ENCODE assay signal across 3 cellular contexts in the genomic region with DNA sequence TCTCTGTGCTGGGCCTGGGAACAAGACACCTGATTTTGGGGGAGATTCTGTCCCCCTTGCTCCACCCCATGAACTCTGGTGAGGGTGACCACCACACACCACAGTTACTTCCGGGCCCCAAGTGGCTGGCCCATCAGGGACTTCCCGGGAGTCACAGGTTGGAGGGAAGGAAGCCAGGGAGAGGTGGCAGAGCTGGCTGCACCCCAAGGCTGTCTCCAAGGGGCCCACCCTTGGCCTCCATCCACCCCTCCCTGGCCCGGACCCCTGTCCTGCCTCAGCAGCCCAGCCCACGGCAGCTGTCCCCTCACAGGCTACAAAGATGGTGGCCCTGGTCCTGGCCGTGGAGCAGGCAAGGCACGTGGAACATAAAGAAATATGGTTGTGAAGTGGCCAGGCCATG. TPM values are rescaled to one million over a fixed set of nuclear protein-coding genes. Genes with fewer than 3 reads are reported as not detected.
"Had no signal": no experiment of that assay in that cellular context is flagged by ENCODE, and none has a peak within 500 bp of the region (broad histone marks: within the 10 kb centered on the region; RNA-seq: fewer than 3 reads in every experiment).

No MANE protein-coding gene starts in this region.

RNA-seq across cellular contexts. Expression of a gene that starts 23.2 kb away (rescaled TPM):
- total RNA-seq: fibroblast of lung, glomerular endothelial cell, lung microvascular endothelial cell had no signal
